In the genomic region with DNA sequence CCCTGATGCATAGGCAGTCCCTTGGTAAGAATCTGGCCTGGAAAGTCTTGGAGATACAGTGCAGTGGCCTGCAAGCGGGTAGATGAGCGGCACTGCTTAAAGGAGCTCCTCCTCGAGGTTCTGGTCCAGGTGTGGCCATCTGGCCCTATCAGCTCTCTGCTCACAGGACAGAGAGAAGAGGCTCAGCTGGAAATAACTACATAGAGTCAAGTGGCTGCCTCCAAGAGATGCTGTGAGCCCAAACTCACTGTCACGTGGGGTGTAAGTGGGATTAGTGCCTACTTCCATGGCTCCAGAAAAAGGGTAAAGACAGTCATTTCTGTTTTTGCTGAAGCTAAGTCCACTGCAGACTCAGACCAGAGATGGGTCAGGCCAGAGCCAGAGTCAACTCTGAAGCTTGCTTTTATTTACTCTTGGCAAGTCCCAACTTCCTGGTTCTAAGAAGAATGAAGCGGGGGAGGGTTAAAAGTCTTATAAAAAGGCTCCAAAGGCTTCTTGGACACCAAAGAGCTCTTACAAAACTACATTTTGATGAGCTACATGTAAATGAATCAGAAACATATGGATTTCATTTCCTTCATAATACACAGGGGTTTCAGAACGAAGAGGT, we compare ENCODE assay signal across 11 cellular contexts.
DNase-seq lines count a peak whose midpoint lies in the region; ATAC-seq and TF ChIP-seq lines count a peak whose summit lies in the region.
"Had no signal": no experiment of that assay in that cellular context is flagged by ENCODE, and none has a peak within 500 bp of the region (broad histone marks: within the 10 kb centered on the region; RNA-seq: fewer than 3 reads in every experiment).

No MANE protein-coding gene starts in this region.

- peak overlapping the region in 3 of 5 experiments; percentile 9 to 43 (median 14) for H3K4me3 Mint-ChIP-seq in brain
- H3K4me3 Mint-ChIP-seq: activated naive CD4-positive, alpha-beta T cell treated with anti-CD3 and anti-CD28 coated beads for 36 hours had no signal

- no peak overlapping the region for H3K4me3 ChIP-seq in heart right ventricle
- no peak overlapping the region for H3K4me3 ChIP-seq in skin epidermis
- H3K4me3 ChIP-seq in adrenal gland: no peak overlapping the region

- no peaks in the 10 kb centered on the region for H3K27me3 Mint-ChIP-seq in brain

- H3K36me3 Mint-ChIP-seq in brain: peaks cover 39% of the 10 kb centered on the region

- 43 to 48% methylated on average over 6 of the region's 6 CpGs for WGBS in heart right ventricle, 2 donors
- WGBS in adrenal gland, 4 donors: 63 to 82% (median 79%) methylated on average over 5 to 6 of the region's 6 CpGs

- H3K27ac Mint-ChIP-seq in brain: peak overlapping the region in 4 of 5 experiments; percentile 26 to 73 (median 62)
- H3K27ac Mint-ChIP-seq: activated naive CD4-positive, alpha-beta T cell treated with anti-CD3 and anti-CD28 coated beads for 36 hours had no signal

- H3K9me3 ChIP-seq in heart right ventricle (no peaks in the 10 kb centered on the region), adrenal gland (replicated peaks in 1 of 3) (no peaks in the 10 kb centered on the region)

- no peak for TF ChIP-seq POLR2A in adrenal gland (IDR thresholded peaks at IDR 0.05)

- peak; percentile 92 for DNase-seq in GM04504 (ENCODE audit: low read depth)
- DNase-seq in heart right ventricle: no peak
- no peak for DNase-seq in activated CD8-positive, alpha-beta memory T cell treated with anti-CD3 and anti-CD28 coated beads for 24 hours
- DNase-seq in GM19240 (ENCODE audit: insufficient read length, low spot score): no peak
- DNase-seq in adrenal gland: no peak
- DNase-seq: activated naive CD4-positive, alpha-beta T cell treated with anti-CD3 and anti-CD28 coated beads for 36 hours; DMS153; NCI-H526 had no signal

- peaks cover 0 to 4% (median 0%) of the 10 kb centered on the region in 5 experiments for H3K9me3 Mint-ChIP-seq in brain
- H3K9me3 Mint-ChIP-seq: activated naive CD4-positive, alpha-beta T cell treated with anti-CD3 and anti-CD28 coated beads for 36 hours had no signal

- H3K36me3 ChIP-seq in heart right ventricle: no peaks in the 10 kb centered on the region
- H3K36me3 ChIP-seq in adrenal gland (replicated peaks in 1 of 2): no peaks in the 10 kb centered on the region

- no peaks in the 10 kb centered on the region for H3K27me3 ChIP-seq in heart right ventricle
- H3K27me3 ChIP-seq in adrenal gland: no peaks in the 10 kb centered on the region

- peaks cover 11 to 61% (median 30%) of the 10 kb centered on the region in 9 donors for H3K4me1 ChIP-seq in heart right ventricle
- H3K4me1 ChIP-seq in adrenal gland (replicated peaks in 1 of 2): peaks cover 0 to 9% of the 10 kb centered on the region in 2 donors

- peak overlapping the region in 9 of 10 donors; percentile 14 to 79 (median 47) for H3K27ac ChIP-seq in heart right ventricle
- peak overlapping the region in 15 of 21 experiments; percentile 28 to 86 (median 56) for H3K27ac ChIP-seq in skin epidermis
- peak overlapping the region in 2 of 5 donors; percentile 25 to 35 for H3K27ac ChIP-seq in adrenal gland

- peaks cover 95% of the 10 kb centered on the region for H3K4me1 Mint-ChIP-seq in brain

- ATAC-seq in heart right ventricle (peak; percentile 39 to 78 (median 52)), HG03457 (IDR thresholded peaks at IDR 0.05; ENCODE audit: unreplicated experiment) (no peak)

- intact Hi-C loops in heart right ventricle (cut with DNase I) (no loop called here), adrenal gland (cut with DNase I) (no loop called here)

- TF ChIP-seq CTCF in brain (conservative IDR thresholded peaks at IDR 0.05): no peak
- TF ChIP-seq CTCF in heart right ventricle (IDR thresholded peaks at IDR 0.05): no peak
- TF ChIP-seq CTCF in adrenal gland (IDR thresholded peaks at IDR 0.05): no peak
